Comparison of ENCODE assay signal across 22 cellular contexts in genomic region chr14:93002851-93003298, GRCh38.
DNase-seq lines count a peak whose midpoint lies in the region; ATAC-seq, FAIRE-seq and TF ChIP-seq lines count a peak whose summit lies in the region.
"Had no signal": no experiment of that assay in that cellular context is flagged by ENCODE, and none has a peak within 500 bp of the region (broad histone marks: within the 10 kb centered on the region; RNA-seq: fewer than 3 reads in every experiment).

No MANE protein-coding gene starts in this region.

- no peaks in the 10 kb centered on the region for H3K9me3 ChIP-seq in HepG2 (ENCODE audit: low read length)
- no peaks in the 10 kb centered on the region for H3K9me3 ChIP-seq in right lobe of liver
- H3K9me3 ChIP-seq in kidney (ENCODE audit: control insufficient read depth in 1 of 2, low read length in 2 of 2), result no peaks in the 10 kb centered on the region
- no peaks in the 10 kb centered on the region for H3K9me3 ChIP-seq in left ventricle myocardium inferior (replicated peaks)
- H3K9me3 ChIP-seq: pancreas, testis had no signal

- H3K27me3 ChIP-seq in HepG2 (ENCODE audit: control insufficient read depth in 1 of 2, insufficient read depth in 2 of 2, low read length in 2 of 2) (no peaks in the 10 kb centered on the region), right lobe of liver (no peaks in the 10 kb centered on the region), left ventricle myocardium inferior (ENCODE audit: low read depth) (no peaks in the 10 kb centered on the region)
- H3K27me3 ChIP-seq: pancreas, testis had no signal

- peak overlapping the region; percentile 24 for H3K27ac ChIP-seq in HepG2 (ENCODE audit: extremely low read length, insufficient read depth, low read length)
- H3K27ac ChIP-seq in right lobe of liver, result no peak overlapping the region
- no peak overlapping the region for H3K27ac ChIP-seq in kidney (ENCODE audit: low read depth in 2 of 2, low read length in 2 of 2)
- no peak overlapping the region for H3K27ac ChIP-seq in left ventricle myocardium inferior (replicated peaks)
- H3K27ac ChIP-seq: pancreas, SK-N-MC, testis had no signal

- H3K9ac ChIP-seq in HepG2 (ENCODE audit: insufficient read depth, low read depth, low read length), result no peak overlapping the region
- no peak overlapping the region for H3K9ac ChIP-seq in kidney (ENCODE audit: low read length in 2 of 2)

- H2AFZ ChIP-seq in HepG2 (ENCODE audit: low read length), result no peak overlapping the region

- ATAC-seq in HepG2, result peak; percentile 82
- no peak for ATAC-seq in right lobe of liver
- ATAC-seq in WTC11, result no peak
- ATAC-seq in stimulated activated effector memory CD8-positive, alpha-beta T cell treated with anti-CD3 and anti-CD28 coated beads, Interleukin-12 subunit alpha, Interleukin-12 subunit beta, amount 100 ng/mL, for 72 hours, result no peak
- ATAC-seq: HCT116, pancreas, sciatic nerve had no signal

- H3K27me3 Mint-ChIP-seq in WTC11 (ENCODE audit: low read depth) (no peaks in the 10 kb centered on the region), type B pancreatic cell (no peaks in the 10 kb centered on the region)
- H3K27me3 Mint-ChIP-seq: activated CD4-positive, alpha-beta T cell treated with anti-CD3 and anti-CD28 coated beads, Interleukin-2, amount 10 ng/mL, durations not matched to agents 24 days and 14 days; activated naive CD8-positive, alpha-beta T cell; naive B cell had no signal

- H4K20me1 ChIP-seq in HepG2 (ENCODE audit: insufficient read depth, low read length), result no peaks in the 10 kb centered on the region

- H3K36me3 Mint-ChIP-seq in WTC11, result no peaks in the 10 kb centered on the region
- no peaks in the 10 kb centered on the region for H3K36me3 Mint-ChIP-seq in type B pancreatic cell
- peaks cover 4% of the 10 kb centered on the region for H3K36me3 Mint-ChIP-seq in stimulated activated effector memory CD8-positive, alpha-beta T cell treated with anti-CD3 and anti-CD28 coated beads, Interleukin-12 subunit alpha, Interleukin-12 subunit beta, amount 100 ng/mL, for 72 hours
- H3K36me3 Mint-ChIP-seq: activated naive CD8-positive, alpha-beta T cell; naive B cell had no signal

- H3K4me2 ChIP-seq in HepG2 (ENCODE audit: low read depth, low read length), result peak overlapping the region; percentile 54

- intact Hi-C loops in HepG2 (cut with micrococcal nuclease; ENCODE audit: unreplicated experiment) (no loop called here), right lobe of liver (cut with DNase I) (no loop called here), kidney (cut with DNase I) (no loop called here), left ventricle myocardium inferior (cut with micrococcal nuclease) (no loop called here)

- DNase-seq in HepG2 (ENCODE audit: low spot score) (peak; percentile 61), right lobe of liver (no peak), WTC11 (ENCODE audit: low spot score) (no peak), kidney (peak; percentile 12), type B pancreatic cell (ENCODE audit: extremely low spot score, unreplicated experiment) (no peak), epidermal melanocyte (ENCODE audit: insufficient read length, low spot score) (no peak), left ventricle myocardium inferior (no peak)
- DNase-seq in stimulated activated effector memory CD8-positive, alpha-beta T cell treated with anti-CD3 and anti-CD28 coated beads, Interleukin-12 subunit alpha, Interleukin-12 subunit beta, amount 100 ng/mL, for 72 hours (ENCODE audit: low spot score in 2 of 2), result no peak
- DNase-seq: activated CD4-positive, alpha-beta T cell treated with anti-CD3 and anti-CD28 coated beads, Interleukin-2, amount 10 ng/mL, durations not matched to agents 24 days and 14 days; C1 segment of cervical spinal cord; naive B cell; NCI-H1092 treated with DMSO at 0.1 percent for 48 hours; NCI-H2081 treated with DMSO at 0.1 percent for 48 hours; NCI-H526; RPMI8226; testis had no signal

- H3K4me3 Mint-ChIP-seq in WTC11 (no peak overlapping the region), type B pancreatic cell (no peak overlapping the region)
- no peak overlapping the region for H3K4me3 Mint-ChIP-seq in stimulated activated effector memory CD8-positive, alpha-beta T cell treated with anti-CD3 and anti-CD28 coated beads, Interleukin-12 subunit alpha, Interleukin-12 subunit beta, amount 100 ng/mL, for 72 hours
- H3K4me3 Mint-ChIP-seq: activated CD4-positive, alpha-beta T cell treated with anti-CD3 and anti-CD28 coated beads, Interleukin-2, amount 10 ng/mL, durations not matched to agents 24 days and 14 days; activated naive CD8-positive, alpha-beta T cell; naive B cell had no signal

- peak; percentile 40 for TF ChIP-seq CTCF in HepG2 (CRISPR knock-in tag; IDR thresholded peaks at IDR 0.05)
- no peak for TF ChIP-seq CTCF in right lobe of liver (IDR thresholded peaks at IDR 0.05)
- TF ChIP-seq CTCF in WTC11 (IDR thresholded peaks at IDR 0.05), result no peak
- no peak for TF ChIP-seq CTCF in kidney (IDR thresholded peaks at IDR 0.05; ENCODE audit: borderline replicate concordance, extremely low read depth, insufficient read depth)
- TF ChIP-seq CTCF in type B pancreatic cell (conservative IDR thresholded peaks at IDR 0.05), result no peak
- TF ChIP-seq CTCF in left ventricle myocardium inferior (IDR thresholded peaks at IDR 0.05; ENCODE audit: borderline replicate concordance), result no peak

- POLR2A ChIA-PET in HepG2 (lab: Yijun Ruan, JAX) (no interaction called here), WTC11 (lab: Charles Lee) (no interaction called here)

- 0 out of 4 replicates have a peak, but pooled peaks of 1 of the 2 experiments have one; percentile 25 for TF ChIP-seq EP300 in HepG2 (IDR thresholded peaks at IDR 0.05; ENCODE audit: low read depth in 2 of 2, low read length in 2 of 2)
- no peak for TF ChIP-seq EP300 in HepG2 (CRISPR knock-in tag; IDR thresholded peaks at IDR 0.05; ENCODE audit: borderline replicate concordance)

- H3K9me3 Mint-ChIP-seq in WTC11 (no peaks in the 10 kb centered on the region), type B pancreatic cell (no peaks in the 10 kb centered on the region)
- H3K9me3 Mint-ChIP-seq in stimulated activated effector memory CD8-positive, alpha-beta T cell treated with anti-CD3 and anti-CD28 coated beads, Interleukin-12 subunit alpha, Interleukin-12 subunit beta, amount 100 ng/mL, for 72 hours, result no peaks in the 10 kb centered on the region
- H3K9me3 Mint-ChIP-seq: activated CD4-positive, alpha-beta T cell treated with anti-CD3 and anti-CD28 coated beads, Interleukin-2, amount 10 ng/mL, durations not matched to agents 24 days and 14 days; naive B cell had no signal

- peaks cover 0 to 1% of the 10 kb centered on the region in 2 experiments; a peak in 1 of 5 replicates for H3K36me3 ChIP-seq in HepG2 (replicated peaks in 1 of 2; ENCODE audit: control insufficient read depth in 1 of 2, insufficient read depth in 2 of 2, low read length in 2 of 2)
- no peaks in the 10 kb centered on the region for H3K36me3 ChIP-seq in right lobe of liver
- H3K36me3 ChIP-seq in kidney (ENCODE audit: control insufficient read depth in 1 of 2, insufficient read depth in 2 of 2, low read length in 2 of 2), result no peaks in the 10 kb centered on the region
- no peaks in the 10 kb centered on the region for H3K36me3 ChIP-seq in left ventricle myocardium inferior
- H3K36me3 ChIP-seq: pancreas had no signal

- TF ChIP-seq RAD21 in HepG2 (CRISPR knock-in tag; IDR thresholded peaks at IDR 0.05), result 0 out of 2 replicates have a peak, but pooled peaks have one; percentile 22

- no peak for FAIRE-seq in HepG2 (lab: Jason Lieb, UNC)
- no peak for FAIRE-seq in kidney (lab: Jason Lieb, UNC)
- FAIRE-seq: colon, pancreas had no signal

- CTCF ChIA-PET in HepG2 (lab: Yijun Ruan, JAX; ENCODE audit: low intra/inter-chr PET ratio, low total read pairs), result no interaction called here
- CTCF ChIA-PET in WTC11 (lab: Charles Lee), result interaction anchor here (1.3 to 1.4 kb wide), 3 partner anchors 30 to 51 kb away, joined by 3 to 4 read pairs (median 3); no protein-coding TSS in a partner anchor

- BruUV-seq in HepG2 (replicated peaks; lab: Mats Ljungman, UMichigan), result no TSS peak

- peaks cover 22% of the 10 kb centered on the region for H3K4me1 ChIP-seq in HepG2 (ENCODE audit: insufficient read depth, low read length)
- peaks cover 0 to 28% (median 9%) of the 10 kb centered on the region in 4 donors for H3K4me1 ChIP-seq in right lobe of liver
- H3K4me1 ChIP-seq in kidney (ENCODE audit: control insufficient read depth in 1 of 2, insufficient read depth in 1 of 2, low read depth in 1 of 2, low read length in 2 of 2), result peaks cover 0 to 6% of the 10 kb centered on the region in 2 donors
- peaks cover 73% of the 10 kb centered on the region for H3K4me1 ChIP-seq in left ventricle myocardium inferior

- in situ Hi-C loops in HepG2 (cut with HindIII; ENCODE audit: extremely low pct_ligation_motif_present, low pct_unique_long_range_greater_than_20kb), result no loop called here

- H3K27ac Mint-ChIP-seq in WTC11 (peak overlapping the region; percentile 50), type B pancreatic cell (peak overlapping the region; percentile 26)
- no peak overlapping the region for H3K27ac Mint-ChIP-seq in stimulated activated effector memory CD8-positive, alpha-beta T cell treated with anti-CD3 and anti-CD28 coated beads, Interleukin-12 subunit alpha, Interleukin-12 subunit beta, amount 100 ng/mL, for 72 hours
- H3K27ac Mint-ChIP-seq: activated CD4-positive, alpha-beta T cell treated with anti-CD3 and anti-CD28 coated beads, Interleukin-2, amount 10 ng/mL, durations not matched to agents 24 days and 14 days; activated naive CD8-positive, alpha-beta T cell had no signal

- peak overlapping the region in 1 of 3 experiments; percentile 10; a peak in 1 of 6 replicates for H3K4me3 ChIP-seq in HepG2 (replicated peaks in 1 of 3; ENCODE audit: insufficient read depth in 1 of 3, low read depth in 2 of 3, low read length in 3 of 3)
- H3K4me3 ChIP-seq in right lobe of liver, result no peak overlapping the region
- no peak overlapping the region for H3K4me3 ChIP-seq in kidney (ENCODE audit: low read length in 2 of 2)
- no peak overlapping the region for H3K4me3 ChIP-seq in left ventricle myocardium inferior
- H3K4me3 ChIP-seq: pancreas, SK-N-MC, testis had no signal

- TF ChIP-seq POLR2A in HepG2 (IDR thresholded peaks at IDR 0.05; ENCODE audit: insufficient read depth in 1 of 2, low read depth in 2 of 2, low read length in 2 of 2), result no peak
- TF ChIP-seq POLR2A in right lobe of liver (IDR thresholded peaks at IDR 0.05), result no peak

- no peaks in the 10 kb centered on the region for H3K79me2 ChIP-seq in HepG2 (ENCODE audit: insufficient read depth, low read length)

- 9% methylated on average over 4 of the region's 5 CpGs for WGBS in HepG2 (ENCODE audit: low lambda C conversion rate)
- WGBS in right lobe of liver (ENCODE audit: insufficient coverage, low coverage, low lambda C conversion rate, missing lambda C conversion rate), result 69% methylated on average over 5 of the region's 5 CpGs

- peaks cover 24% of the 10 kb centered on the region for H3K4me1 Mint-ChIP-seq in WTC11
- H3K4me1 Mint-ChIP-seq in type B pancreatic cell (ENCODE audit: unreplicated experiment), result peaks cover 23% of the 10 kb centered on the region
- peaks cover 22% of the 10 kb centered on the region for H3K4me1 Mint-ChIP-seq in stimulated activated effector memory CD8-positive, alpha-beta T cell treated with anti-CD3 and anti-CD28 coated beads, Interleukin-12 subunit alpha, Interleukin-12 subunit beta, amount 100 ng/mL, for 72 hours

Comparison
In these comparisons a context has a peak if more than half of its experiments do, and no peak if none do; other contexts are left out.
1. DNase-seq: peak in HepG2 (single experiment) and kidney (single experiment); none in right lobe of liver (0 of 3), WTC11 (single experiment), type B pancreatic cell (single experiment), epidermal melanocyte (single experiment), left ventricle myocardium inferior (single experiment) and stimulated activated effector memory CD8-positive, alpha-beta T cell treated with anti-CD3 and anti-CD28 coated beads, Interleukin-12 subunit alpha, Interleukin-12 subunit beta, amount 100 ng/mL, for 72 hours (0 of 2).
2. Of the 50 proteins assayed by ChIP-seq in both HepG2 and WTC11: peak only in HepG2: CTCF, FOXJ3 and TCF7; only in WTC11: USF2; in both: none; in neither: 44; mixed calls (peak in some experiments, not most) for 2.